14 cellular contexts compared by ENCODE assay signal in genomic region chr1:54047384-54048315, GRCh38. TPM values are rescaled to one million over a fixed set of nuclear protein-coding genes. Genes with fewer than 3 reads are reported as not detected.
A peak's percentile ranks its signal among the peaks of the same experiment; 100 is the strongest.
DNase-seq lines count a peak whose midpoint lies in the region; ATAC-seq and TF ChIP-seq lines count a peak whose summit lies in the region.
"Had no signal": no experiment of that assay in that cellular context is flagged by ENCODE, and none has a peak within 500 bp of the region (broad histone marks: within the 10 kb centered on the region; RNA-seq: fewer than 3 reads in every experiment).

No MANE protein-coding gene starts in this region.

- H3K27ac ChIP-seq in OCI-LY7 (ENCODE audit: low read depth, low read length, poor library complexity, severe bottlenecking) (peak overlapping the region; percentile 38), brain microvascular endothelial cell (peak overlapping the region; percentile 61), subcutaneous abdominal adipose tissue (ENCODE audit: low read depth, low read length) (no peak overlapping the region), WERI-Rb-1 (no peak overlapping the region)

- H3K27ac Mint-ChIP-seq in activated T-cell treated with anti-CD3 and anti-CD28 coated beads, Interleukin-2, amount 50 U/mL, for 72 hours = peak overlapping the region; percentile 76

- H3K9me2 ChIP-seq in OCI-LY7 (ENCODE audit: insufficient read depth, low read length) = no peaks in the 10 kb centered on the region

- H3K4me3 Mint-ChIP-seq in activated T-cell treated with anti-CD3 and anti-CD28 coated beads, Interleukin-2, amount 50 U/mL, for 72 hours = no peak overlapping the region
- H3K4me3 Mint-ChIP-seq: activated T-cell treated with anti-CD3 and anti-CD28 coated beads, Interleukin-2, amount 50 U/mL, for 4 hours had no signal

- no peak for DNase-seq in activated T-cell treated with anti-CD3 and anti-CD28 coated beads, Interleukin-2, amount 50 U/mL, for 72 hours
- DNase-seq in activated T-cell treated with anti-CD3 and anti-CD28 coated beads, Interleukin-2, amount 50 U/mL, for 48 hours = no peak
- peak; percentile 20 for DNase-seq in OCI-LY7 (ENCODE audit: low spot score)
- DNase-seq in brain microvascular endothelial cell = no peak
- DNase-seq in WERI-Rb-1 = no peak
- no peak for DNase-seq in DMS 273 (lab: John Stamatoyannopoulos, UW; ENCODE audit: unreplicated experiment)
- DNase-seq in SHP77 (lab: John Stamatoyannopoulos, UW) = no peak
- DNase-seq: activated T-cell treated with anti-CD3 and anti-CD28 coated beads, Interleukin-2, amount 50 U/mL, for 4 hours; left colon; NCI-H1105; stimulated activated naive CD4-positive, alpha-beta T cell; T1000 had no signal

- TF ChIP-seq CTCF in OCI-LY7 (conservative IDR thresholded peaks at IDR 0.05; ENCODE audit: low read length) (no peak), brain microvascular endothelial cell (IDR thresholded peaks at IDR 0.05; ENCODE audit: low read depth, low read length, missing control alignments) (no peak), WERI-Rb-1 (IDR thresholded peaks at IDR 0.05; ENCODE audit: low read depth, low read length) (no peak)

- H3K4me1 Mint-ChIP-seq in activated T-cell treated with anti-CD3 and anti-CD28 coated beads, Interleukin-2, amount 50 U/mL, for 72 hours (ENCODE audit: low read depth) = peaks cover 27% of the 10 kb centered on the region

- peak overlapping the region in 3 of 5 donors; percentile 9 to 57 (median 19) for H3K9ac ChIP-seq in subcutaneous abdominal adipose tissue (ENCODE audit: low read length in 5 of 5)

- H3K9me3 Mint-ChIP-seq in activated T-cell treated with anti-CD3 and anti-CD28 coated beads, Interleukin-2, amount 50 U/mL, for 72 hours = no peaks in the 10 kb centered on the region
- H3K9me3 Mint-ChIP-seq: activated T-cell treated with anti-CD3 and anti-CD28 coated beads, Interleukin-2, amount 50 U/mL, for 4 hours had no signal

- no peaks in the 10 kb centered on the region for H3K27me3 ChIP-seq in brain microvascular endothelial cell (replicated peaks)
- no peaks in the 10 kb centered on the region for H3K27me3 ChIP-seq in subcutaneous abdominal adipose tissue (ENCODE audit: control insufficient read depth in 5 of 5, insufficient read depth in 4 of 5, low read length in 5 of 5)
- H3K27me3 ChIP-seq in WERI-Rb-1 (ENCODE audit: insufficient read depth, low read depth, severe bottlenecking) = no peaks in the 10 kb centered on the region

- H3K4me1 ChIP-seq in OCI-LY7 (ENCODE audit: insufficient read depth, low read length, poor library complexity, severe bottlenecking) (peaks cover 32% of the 10 kb centered on the region), subcutaneous abdominal adipose tissue (ENCODE audit: control insufficient read depth in 5 of 5, insufficient read depth in 5 of 5, low read length in 5 of 5) (peaks cover 4 to 45% (median 39%) of the 10 kb centered on the region in 5 donors)

- peak overlapping the region; percentile 51; the same call in 1 of the 2 replicates for H3K4me2 ChIP-seq in OCI-LY7 (ENCODE audit: low read length)

- H3K36me3 ChIP-seq in OCI-LY7 (ENCODE audit: insufficient read depth, low read length) (peaks cover 23% of the 10 kb centered on the region), brain microvascular endothelial cell (replicated peaks) (peaks cover under 1% of the 10 kb centered on the region), subcutaneous abdominal adipose tissue (ENCODE audit: control insufficient read depth in 5 of 5, insufficient read depth in 5 of 5, low read length in 5 of 5) (peaks cover 6 to 12% (median 9%) of the 10 kb centered on the region in 5 donors), WERI-Rb-1 (peaks cover 6% of the 10 kb centered on the region)

- no peaks in the 10 kb centered on the region for H3K9me3 ChIP-seq in OCI-LY7 (ENCODE audit: low read length)
- H3K9me3 ChIP-seq in subcutaneous abdominal adipose tissue (ENCODE audit: control insufficient read depth in 5 of 5, low read length in 5 of 5) = no peaks in the 10 kb centered on the region
- no peaks in the 10 kb centered on the region for H3K9me3 ChIP-seq in WERI-Rb-1 (ENCODE audit: severe bottlenecking)

- H3K27me3 Mint-ChIP-seq in activated T-cell treated with anti-CD3 and anti-CD28 coated beads, Interleukin-2, amount 50 U/mL, for 72 hours (ENCODE audit: low read depth) = no peaks in the 10 kb centered on the region

- BruUV-seq in OCI-LY7 (replicated peaks; lab: Mats Ljungman, UMichigan) = no TSS peak

- in situ Hi-C loops in brain microvascular endothelial cell (cut with HindIII; ENCODE audit: low pct_ligation_motif_present, low sequenced_read_pairs) = no loop called here

- H3K4me3 ChIP-seq in OCI-LY7 (ENCODE audit: low read depth, low read length, poor library complexity, severe bottlenecking) = no peak overlapping the region
- no peak overlapping the region for H3K4me3 ChIP-seq in brain microvascular endothelial cell (ENCODE audit: low read depth, low read length)
- H3K4me3 ChIP-seq in subcutaneous abdominal adipose tissue (ENCODE audit: low read depth in 1 of 5, low read length in 5 of 5) = no peak overlapping the region
- H3K4me3 ChIP-seq in WERI-Rb-1 (ENCODE audit: low read depth, low read length) = no peak overlapping the region

- H2AFZ ChIP-seq in OCI-LY7 (ENCODE audit: low read length) = no peak overlapping the region

- no peak for ATAC-seq in activated T-cell treated with anti-CD3 and anti-CD28 coated beads, Interleukin-2, amount 50 U/mL, for 72 hours (replicated peaks in 1 of 2)
- ATAC-seq: activated T-cell treated with anti-CD3 and anti-CD28 coated beads, Interleukin-2, amount 50 U/mL, for 4 hours; left colon had no signal

- intact Hi-C loops in OCI-LY7 (cut with micrococcal nuclease; ENCODE audit: unreplicated experiment) = no loop called here

- H4K20me1 ChIP-seq in OCI-LY7 (ENCODE audit: insufficient read depth, low read length) = peaks cover 16% of the 10 kb centered on the region; the same call in 1 of the 2 replicates

- POLR2A ChIA-PET in OCI-LY7 (lab: Charles Lee) = interaction anchor here (0.6 to 1.5 kb wide), 9 partner anchors 11 to 310 kb away, joined by 3 to 10 read pairs (median 4); partner anchors contain the start of genes IFT25 and LRRC42

- H3K79me2 ChIP-seq in OCI-LY7 (ENCODE audit: insufficient read depth, low read depth, low read length) = peaks cover 69% of the 10 kb centered on the region

- CTCF ChIA-PET in OCI-LY7 (lab: Charles Lee; ENCODE audit: unreplicated experiment) = no interaction called here

- H3K36me3 Mint-ChIP-seq in activated T-cell treated with anti-CD3 and anti-CD28 coated beads, Interleukin-2, amount 50 U/mL, for 72 hours (ENCODE audit: insufficient read depth in 2 of 2) = peaks cover 0 to 14% of the 10 kb centered on the region in 2 donors

RNA-seq across cellular contexts. Expression of gene TMEM59, which starts 5.4 kb away (rescaled TPM):
- total RNA-seq in activated T-cell treated with anti-CD3 and anti-CD28 coated beads, Interleukin-2, amount 50 U/mL, for 72 hours = 100 to 1,000 TPM; 148 to 179 TPM
- total RNA-seq in OCI-LY7 (2014; rRNA removed; shearing (Covaris generic)) = 74.5 and 76.7 TPM in 2 replicates
- 94.5 and 95.4 TPM in 2 replicates for total RNA-seq in OCI-LY7 (2022)

RNA-seq across cellular contexts. Expression of gene TCEANC2, which starts 5.8 kb away (rescaled TPM):
- total RNA-seq in activated T-cell treated with anti-CD3 and anti-CD28 coated beads, Interleukin-2, amount 50 U/mL, for 72 hours = 10 to 100 TPM; 13.8 to 17.0 TPM
- total RNA-seq in OCI-LY7 (2014; rRNA removed; shearing (Covaris generic)) = 4.9 and 5.1 TPM in 2 replicates
- total RNA-seq in OCI-LY7 (2022) = 9.5 and 10.4 TPM in 2 replicates

RNA-seq across cellular contexts. Expression of gene LDLRAD1, which starts 29.7 kb away (rescaled TPM):
- not detected for total RNA-seq in activated T-cell treated with anti-CD3 and anti-CD28 coated beads, Interleukin-2, amount 50 U/mL, for 72 hours
- total RNA-seq in OCI-LY7 (2014; rRNA removed; shearing (Covaris generic)) = not detected in 2 replicates
- not detected in 2 replicates for total RNA-seq in OCI-LY7 (2022)
- total RNA-seq: activated T-cell treated with anti-CD3 and anti-CD28 coated beads, Interleukin-2, amount 50 U/mL, for 4 hours; frontal cortex; left colon had no signal

Comparison
In these comparisons a context has a peak if more than half of its experiments do, and no peak if none do; other contexts are left out.
1. H3K27ac ChIP-seq: peak in OCI-LY7 (single experiment) and brain microvascular endothelial cell (single experiment); none in subcutaneous abdominal adipose tissue (single experiment) and WERI-Rb-1 (single experiment).